Comparison of ENCODE assay signal across 20 cellular contexts in the genomic region with DNA sequence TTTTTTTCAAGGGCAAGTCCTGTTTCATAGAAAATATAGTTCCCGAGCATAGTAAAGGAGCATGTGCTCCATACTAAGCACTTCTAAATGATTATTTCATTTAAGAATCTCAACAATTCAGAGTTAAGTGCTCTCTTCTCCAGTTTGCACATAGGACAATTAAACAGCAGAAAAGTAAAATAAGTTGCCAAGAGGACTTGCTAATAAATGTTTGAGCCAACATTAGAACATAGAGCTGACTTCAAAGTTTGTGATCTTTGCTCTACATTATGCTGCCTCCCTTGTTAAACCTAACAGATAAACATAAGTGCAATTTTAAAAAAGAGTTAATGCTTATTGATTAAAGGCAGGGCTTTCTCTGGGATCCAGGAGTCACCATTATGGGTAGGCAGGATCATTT. TPM values are rescaled to one million over a fixed set of nuclear protein-coding genes. Genes with fewer than 3 reads are reported as not detected.
DNase-seq lines count a peak whose midpoint lies in the region; ATAC-seq and TF ChIP-seq lines count a peak whose summit lies in the region.
"Had no signal": no experiment of that assay in that cellular context is flagged by ENCODE, and none has a peak within 500 bp of the region (broad histone marks: within the 10 kb centered on the region; RNA-seq: fewer than 3 reads in every experiment).

No MANE protein-coding gene starts in this region.

- H3F3A ChIP-seq in GM23248 (ENCODE audit: insufficient read depth): peaks cover 29% of the 10 kb centered on the region

- H3K4me2 ChIP-seq in OCI-LY3 (ENCODE audit: low read length): peak overlapping the region; percentile 48
- H3K4me2 ChIP-seq in GM23248 (ENCODE audit: unreplicated experiment): no peak overlapping the region

- H3K27ac ChIP-seq in CD8-positive, alpha-beta T cell (ENCODE audit: low read depth, low read length): no peak overlapping the region
- H3K27ac ChIP-seq in OCI-LY3 (ENCODE audit: low read length) (peak overlapping the region; percentile 100), esophagus muscularis mucosa (replicated peaks in 1 of 4) (peak overlapping the region; percentile 61 to 79 (median 76)), spleen (peak overlapping the region in 6 of 8 donors; percentile 3 to 77 (median 49)), GM23248 (no peak overlapping the region)
- H3K27ac ChIP-seq: dorsolateral prefrontal cortex, neutrophil, prostate gland, thoracic aorta had no signal

- no peaks in the 10 kb centered on the region for H3K27me3 ChIP-seq in CD8-positive, alpha-beta T cell (ENCODE audit: insufficient read depth, low read length)
- H3K27me3 ChIP-seq in OCI-LY3 (ENCODE audit: low read depth, low read length): no peaks in the 10 kb centered on the region
- no peaks in the 10 kb centered on the region for H3K27me3 ChIP-seq in esophagus muscularis mucosa
- H3K27me3 ChIP-seq in spleen (replicated peaks in 1 of 7): no peaks in the 10 kb centered on the region
- no peaks in the 10 kb centered on the region for H3K27me3 ChIP-seq in GM23248 (replicated peaks; ENCODE audit: insufficient read depth)
- H3K27me3 ChIP-seq: dorsolateral prefrontal cortex, neutrophil had no signal

- intact Hi-C loops in CD8-positive, alpha-beta T cell (cut with DNase I, micrococcal nuclease): loop anchor here (10.0 kb wide), 2 partner anchors 371 to 921 kb away; a partner anchor contains a TSS
- intact Hi-C loops in esophagus muscularis mucosa (cut with DNase I) (no loop called here), spleen (cut with DNase I; ENCODE audit: low total_unique reads) (no loop called here)

- no peak overlapping the region for H3K4me3 Mint-ChIP-seq in CD8-positive, alpha-beta T cell

- H3K9me3 ChIP-seq in CD8-positive, alpha-beta T cell (ENCODE audit: low read length): no peaks in the 10 kb centered on the region
- H3K9me3 ChIP-seq in OCI-LY3 (ENCODE audit: insufficient read depth, low read length): no peaks in the 10 kb centered on the region
- H3K9me3 ChIP-seq in esophagus muscularis mucosa: no peaks in the 10 kb centered on the region
- no peaks in the 10 kb centered on the region for H3K9me3 ChIP-seq in spleen
- no peaks in the 10 kb centered on the region for H3K9me3 ChIP-seq in GM23248 (ENCODE audit: low read depth)
- H3K9me3 ChIP-seq: neutrophil, prostate gland, thoracic aorta had no signal

- no peaks in the 10 kb centered on the region for H3K36me3 ChIP-seq in CD8-positive, alpha-beta T cell (ENCODE audit: insufficient read depth, low read length)
- H3K36me3 ChIP-seq in OCI-LY3 (replicated peaks; ENCODE audit: low read depth, low read length): no peaks in the 10 kb centered on the region
- H3K36me3 ChIP-seq in esophagus muscularis mucosa: no peaks in the 10 kb centered on the region
- no peaks in the 10 kb centered on the region for H3K36me3 ChIP-seq in spleen
- H3K36me3 ChIP-seq in GM23248 (ENCODE audit: low read depth): no peaks in the 10 kb centered on the region
- H3K36me3 ChIP-seq: neutrophil, prostate gland, thoracic aorta had no signal

- H3K36me3 Mint-ChIP-seq in CD8-positive, alpha-beta T cell: no peaks in the 10 kb centered on the region
- H3K36me3 Mint-ChIP-seq: activated naive CD8-positive, alpha-beta T cell treated with anti-CD3 and anti-CD28 coated beads, Interleukin-2, amount 10 ng/mL, durations not matched to agents 7 days and 5 days had no signal

- peaks cover 20% of the 10 kb centered on the region for H3K79me2 ChIP-seq in OCI-LY3 (ENCODE audit: low read length)
- H3K79me2 ChIP-seq in GM23248 (ENCODE audit: insufficient read depth): no peaks in the 10 kb centered on the region

- no peaks in the 10 kb centered on the region for H3K9me3 Mint-ChIP-seq in CD8-positive, alpha-beta T cell
- H3K9me3 Mint-ChIP-seq: activated naive CD8-positive, alpha-beta T cell treated with anti-CD3 and anti-CD28 coated beads, Interleukin-2, amount 10 ng/mL, durations not matched to agents 7 days and 5 days had no signal

- no peaks in the 10 kb centered on the region for H3K9me2 ChIP-seq in GM23248 (ENCODE audit: insufficient read depth)

- no peaks in the 10 kb centered on the region for H4K20me1 ChIP-seq in OCI-LY3 (ENCODE audit: insufficient read depth, low read length)
- H4K20me1 ChIP-seq in GM23248 (ENCODE audit: insufficient read depth): no peaks in the 10 kb centered on the region

- no peak for ATAC-seq in CD8-positive, alpha-beta T cell
- ATAC-seq in HG02623 (IDR thresholded peaks at IDR 0.05; ENCODE audit: unreplicated experiment) (no peak), GM18870 (IDR thresholded peaks at IDR 0.05; ENCODE audit: unreplicated experiment) (no peak)
- ATAC-seq: Panc1 had no signal

- 76% methylated on average over 1 of the region's 1 CpG for WGBS in esophagus muscularis mucosa
- 82 to 93% (median 85%) methylated on average over 1 of the region's 1 CpG for WGBS in spleen, 5 donors
- 80% methylated on average over 1 of the region's 1 CpG for WGBS in GM23248 (ENCODE audit: low coverage in 1 of 2, low lambda C conversion rate in 2 of 2, missing lambda C conversion rate in 2 of 2), 2 experiments

- peaks cover 71% of the 10 kb centered on the region for H3K4me1 ChIP-seq in CD8-positive, alpha-beta T cell (ENCODE audit: insufficient read depth, low read length)
- peaks cover 99% of the 10 kb centered on the region for H3K4me1 ChIP-seq in OCI-LY3 (ENCODE audit: low read length)
- peaks cover 41 to 86% (median 81%) of the 10 kb centered on the region in 4 donors for H3K4me1 ChIP-seq in esophagus muscularis mucosa
- H3K4me1 ChIP-seq in spleen: peaks cover 33 to 96% (median 59%) of the 10 kb centered on the region in 6 donors
- peaks cover 24% of the 10 kb centered on the region for H3K4me1 ChIP-seq in GM23248 (ENCODE audit: insufficient read depth)

- TF ChIP-seq EP300 in esophagus muscularis mucosa (IDR thresholded peaks at IDR 0.05): no peak

- peak overlapping the region; percentile 88 for H3K27ac Mint-ChIP-seq in CD8-positive, alpha-beta T cell

- no peak for TF ChIP-seq CTCF in CD8-positive, alpha-beta T cell (IDR thresholded peaks at IDR 0.05)
- no peak for TF ChIP-seq CTCF in OCI-LY3 (IDR thresholded peaks at IDR 0.05; ENCODE audit: low read depth, low read length)
- TF ChIP-seq CTCF in esophagus muscularis mucosa (IDR thresholded peaks at IDR 0.05): no peak
- TF ChIP-seq CTCF in spleen (IDR thresholded peaks at IDR 0.05 in 8 of 11, conservative IDR thresholded peaks at IDR 0.05 in 3 of 11): no peak

- H3K4me3 ChIP-seq in CD8-positive, alpha-beta T cell (ENCODE audit: low read depth, low read length): no peak overlapping the region
- H3K4me3 ChIP-seq in OCI-LY3 (ENCODE audit: low read length): no peak overlapping the region
- H3K4me3 ChIP-seq in esophagus muscularis mucosa: no peak overlapping the region
- H3K4me3 ChIP-seq in spleen: no peak overlapping the region
- no peak overlapping the region for H3K4me3 ChIP-seq in GM23248
- H3K4me3 ChIP-seq: dorsolateral prefrontal cortex, lung, prostate gland, thoracic aorta had no signal

- in situ Hi-C loops in GM23248 (cut with MboI): no loop called here

- H3K27me3 Mint-ChIP-seq in CD8-positive, alpha-beta T cell (ENCODE audit: low read depth): no peaks in the 10 kb centered on the region
- H3K27me3 Mint-ChIP-seq: activated naive CD8-positive, alpha-beta T cell treated with anti-CD3 and anti-CD28 coated beads, Interleukin-2, amount 10 ng/mL, durations not matched to agents 7 days and 5 days had no signal

- TF ChIP-seq POLR2A in esophagus muscularis mucosa (IDR thresholded peaks at IDR 0.05; ENCODE audit: low read depth): no peak
- no peak for TF ChIP-seq POLR2A in spleen (IDR thresholded peaks at IDR 0.05)

- CTCF ChIA-PET in CD8-positive, alpha-beta T cell (lab: Charles Lee): interaction anchor here (1.0 to 1.1 kb wide), 3 partner anchors 24 to 88 kb away, joined by 3 read pairs; no protein-coding TSS in a partner anchor

- DNase-seq in CD8-positive, alpha-beta T cell: no peak
- no peak for DNase-seq in esophagus muscularis mucosa (ENCODE audit: extremely low spot score)
- no peak for DNase-seq in spleen
- DNase-seq in GM23248: no peak
- DNase-seq: activated naive CD8-positive, alpha-beta T cell treated with anti-CD3 and anti-CD28 coated beads, Interleukin-2, amount 10 ng/mL, durations not matched to agents 7 days and 5 days; dorsolateral prefrontal cortex; kidney glomerular epithelial cell; MM.1S; NCI-H1417 treated with DMSO at 0.1 percent for 48 hours; NCI-H2107; NCI-H524; SIG-M5 had no signal

- POLR2A ChIA-PET in CD8-positive, alpha-beta T cell (lab: Charles Lee): interaction anchor here (1.0 to 2.7 kb wide), 4 partner anchors 8 to 24 kb away, joined by 4 to 10 read pairs (median 7); a partner anchor contains a TSS

- peaks cover 84% of the 10 kb centered on the region for H3K4me1 Mint-ChIP-seq in CD8-positive, alpha-beta T cell (ENCODE audit: low read depth)

- no peak overlapping the region for H2AFZ ChIP-seq in OCI-LY3 (ENCODE audit: low read depth, low read length)
- H2AFZ ChIP-seq in GM23248: no peak overlapping the region

- H3K9ac ChIP-seq in OCI-LY3 (ENCODE audit: low read length) (peak overlapping the region; percentile 68), GM23248 (no peak overlapping the region)

RNA-seq across cellular contexts. Expression of a gene that starts 23.8 kb away (rescaled TPM):
- 10 to 100 TPM; 63.4 to 68.5 TPM for total RNA-seq in CD8-positive, alpha-beta T cell
- total RNA-seq in esophagus muscularis mucosa (100 to 1,000 TPM; 171 to 325 (median 216) TPM), spleen (100 to 1,000 TPM in 5 of 7 donors, 10 to 100 TPM in 2; 83.3 to 125 (median 113) TPM)
- polyA plus RNA-seq in spleen (100 to 1,000 TPM in 1 of 3 donors, 10 to 100 TPM in 2; 93.6 to 106 (median 99.3) TPM), GM23248 (2016; fragmentation: Nextera tagmentation; extraction: Ambion mirVana) (40.0 and 43.1 TPM in 2 replicates)
- total RNA-seq in GM23248 (2014; rRNA removed; shearing (Covaris generic)): 29.5 and 37.6 TPM in 2 replicates

Comparison
In these comparisons a context has a peak if more than half of its experiments do, and no peak if none do; other contexts are left out.
1. H3K27ac ChIP-seq: peak in OCI-LY3 (single experiment), esophagus muscularis mucosa (4 of 4) and spleen (6 of 8); none in CD8-positive, alpha-beta T cell (single experiment) and GM23248 (single experiment).
2. intact Hi-C loops: an anchor here in CD8-positive, alpha-beta T cell (10.0 kb wide); none called in esophagus muscularis mucosa and spleen.